ENCODE assay signal across 21 cellular contexts in genomic region chr1:236508593-236509027, GRCh38. TPM values are rescaled to one million over a fixed set of nuclear protein-coding genes. Genes with fewer than 3 reads are reported as not detected.
DNase-seq lines count a peak whose midpoint lies in the region; ATAC-seq, FAIRE-seq and TF ChIP-seq lines count a peak whose summit lies in the region.
"Had no signal": no experiment of that assay in that cellular context is flagged by ENCODE, and none has a peak within 500 bp of the region (broad histone marks: within the 10 kb centered on the region; RNA-seq: fewer than 3 reads in every experiment).

No MANE protein-coding gene starts in this region.

- no peaks in the 10 kb centered on the region for H3K9me3 ChIP-seq in SK-N-SH
- no peaks in the 10 kb centered on the region for H3K9me3 ChIP-seq in GM12878 (replicated peaks; ENCODE audit: control insufficient read depth, insufficient read depth, low read length)
- H3K9me3 ChIP-seq in lower lobe of right lung, result no peaks in the 10 kb centered on the region
- H3K9me3 ChIP-seq: BLaER1, prostate gland, upper lobe of right lung had no signal

- no peak overlapping the region for H3K27ac ChIP-seq in SK-N-SH (ENCODE audit: low read depth in 2 of 2, low read length in 1 of 2)
- H3K27ac ChIP-seq in GM12878 (ENCODE audit: control insufficient read depth, insufficient read depth), result no peak overlapping the region
- no peak overlapping the region for H3K27ac ChIP-seq in lower lobe of right lung
- H3K27ac ChIP-seq: 22Rv1, BLaER1, brain microvascular endothelial cell, epithelial cell of prostate, prostate gland, upper lobe of right lung had no signal

- CTCF ChIA-PET in SK-N-SH (lab: Yijun Ruan, JAX) (interaction anchor here (1.3 kb wide), 1 partner anchor 400 kb away, joined by 3 read pairs; no protein-coding TSS in a partner anchor), GM12878 (lab: Yijun Ruan, JAX) (interaction anchor here (1.0 kb wide), 1 partner anchor 21 kb away, joined by 4 read pairs; no protein-coding TSS in a partner anchor)

- intact Hi-C loops in GM12878 (cut with micrococcal nuclease; ENCODE audit: unreplicated experiment) (no loop called here), lower lobe of right lung (cut with DNase I) (no loop called here)

- H3K4me1 ChIP-seq in SK-N-SH (ENCODE audit: control insufficient read depth in 1 of 2, insufficient read depth in 2 of 2, low read depth in 1 of 2, low read length in 1 of 2), result peaks cover 0 to 3% of the 10 kb centered on the region in 2 experiments; a peak in 2 of 4 replicates
- H3K4me1 ChIP-seq in GM12878 (ENCODE audit: control insufficient read depth, insufficient read depth, low read length), result peaks cover 9% of the 10 kb centered on the region
- no peaks in the 10 kb centered on the region for H3K4me1 ChIP-seq in lower lobe of right lung
- H3K4me1 ChIP-seq: BLaER1, prostate gland, upper lobe of right lung had no signal

- TF ChIP-seq CTCF in SK-N-SH (IDR thresholded peaks at IDR 0.05) (no peak), GM12878 (IDR thresholded peaks at IDR 0.05 in 2 of 3, conservative IDR thresholded peaks at IDR 0.05 in 1 of 3; ENCODE audit: control insufficient read depth in 2 of 3, extremely low read depth in 1 of 3, insufficient read depth in 1 of 3, low read depth in 3 of 3, low read length in 3 of 3) (no peak), lower lobe of right lung (IDR thresholded peaks at IDR 0.05) (no peak)

- no peaks in the 10 kb centered on the region for H3K9me2 ChIP-seq in SK-N-SH

- H3K27me3 ChIP-seq in SK-N-SH (ENCODE audit: insufficient read depth) (no peaks in the 10 kb centered on the region), GM12878 (replicated peaks in 1 of 2; ENCODE audit: control insufficient read depth in 2 of 2, insufficient read depth in 2 of 2, low read length in 1 of 2) (no peaks in the 10 kb centered on the region), lower lobe of right lung (ENCODE audit: low read depth) (no peaks in the 10 kb centered on the region)
- H3K27me3 ChIP-seq: BLaER1, brain microvascular endothelial cell, upper lobe of right lung had no signal

- TF ChIP-seq POLR2A in GM12878 (IDR thresholded peaks at IDR 0.05; ENCODE audit: low read depth, low read length), result no peak

- FAIRE-seq in GM12878 (lab: Jason Lieb, UNC), result peak; percentile 98
- FAIRE-seq: TTC549 had no signal

- H3K79me2 ChIP-seq in SK-N-SH (ENCODE audit: insufficient read depth) (no peaks in the 10 kb centered on the region), GM12878 (ENCODE audit: control insufficient read depth, insufficient read depth, low read length) (no peaks in the 10 kb centered on the region)

- WGBS in SK-N-SH (ENCODE audit: low lambda C conversion rate), result 72% methylated on average over 6 of the region's 6 CpGs
- 0% methylated on average over 6 of the region's 6 CpGs for whole genome bisulfite sequencing in GM12878 (ENCODE audit: insufficient coverage, insufficient replicate concordance, low lambda C conversion rate, missing lambda C conversion rate)

- H3K4me2 ChIP-seq in SK-N-SH (no peak overlapping the region), GM12878 (ENCODE audit: control insufficient read depth, insufficient read depth) (peak overlapping the region; percentile 72)
- H3K4me2 ChIP-seq: BLaER1 had no signal

- DNase-seq in SK-N-SH (no peak), GM12878 (ENCODE audit: low read depth, low spot score) (peak; percentile 35), lower lobe of right lung (no peak)
- no peak for DNase-seq in stimulated activated CD4-positive, alpha-beta T cell treated with anti-CD3 and anti-CD28 coated beads, Interleukin-15, amount 100 ng/mL, for 24 hours
- DNase-seq: activated CD8-positive, alpha-beta memory T cell treated with anti-CD3 and anti-CD28 coated beads for 24 hours; brain microvascular endothelial cell; IMR-90; NCI-H2081 treated with DMSO at 0.1 percent for 48 hours; NCI-H524 treated with DMSO at 0.1 percent for 48 hours; SHP77 treated with DMSO at 0.1 percent for 48 hours; stimulated activated naive CD4-positive, alpha-beta T cell; upper lobe of right lung had no signal

- H3K36me3 ChIP-seq in SK-N-SH (replicated peaks in 1 of 2; ENCODE audit: control insufficient read depth in 1 of 2, insufficient read depth in 2 of 2, low read length in 1 of 2) (no peaks in the 10 kb centered on the region), GM12878 (ENCODE audit: control insufficient read depth in 2 of 2, insufficient read depth in 2 of 2, low read length in 1 of 2) (no peaks in the 10 kb centered on the region), lower lobe of right lung (no peaks in the 10 kb centered on the region)
- H3K36me3 ChIP-seq: BLaER1, brain microvascular endothelial cell, prostate gland, upper lobe of right lung had no signal

- SMC1A ChIA-PET in GM12878 (lab: Charles Lee; ENCODE audit: uncharacterized antibody, unreplicated experiment), result interaction anchor here (0.6 kb wide), 1 partner anchor 243 kb away, joined by 3 read pairs; no protein-coding TSS in a partner anchor

- no peak for ATAC-seq in SK-N-SH treated with all-trans-retinoic acid at 6 μM for 48 hours
- ATAC-seq in GM18867 (IDR thresholded peaks at IDR 0.05; ENCODE audit: unreplicated experiment), result peak; percentile 56
- peak; percentile 57 for ATAC-seq in HG03066 (IDR thresholded peaks at IDR 0.05; ENCODE audit: low read depth, unreplicated experiment)
- ATAC-seq in GM12878, result peak; percentile 81
- no peak for ATAC-seq in GM21717 (IDR thresholded peaks at IDR 0.05; ENCODE audit: unreplicated experiment)
- ATAC-seq in lower lobe of right lung, result no peak
- ATAC-seq: upper lobe of right lung had no signal

- H3K9ac ChIP-seq in SK-N-SH, result no peak overlapping the region
- no peak overlapping the region for H3K9ac ChIP-seq in GM12878 (ENCODE audit: control insufficient read depth, insufficient read depth, low read length)
- H3K9ac ChIP-seq: BLaER1 had no signal

- TF ChIP-seq RAD21 in SK-N-SH (IDR thresholded peaks at IDR 0.05; ENCODE audit: low read length) (no peak), GM12878 (IDR thresholded peaks at IDR 0.05; ENCODE audit: insufficient read depth, low read depth, low read length) (no peak)

- no peak overlapping the region for H3K4me3 ChIP-seq in SK-N-SH (ENCODE audit: low read depth in 2 of 2, low read length in 1 of 2)
- 0 out of 2 replicates have a peak overlapping the region, but pooled peaks have one; percentile 12 for H3K4me3 ChIP-seq in GM12878
- no peak overlapping the region for H3K4me3 ChIP-seq in lower lobe of right lung
- H3K4me3 ChIP-seq: BLaER1, prostate gland, upper lobe of right lung had no signal

- POLR2A ChIA-PET in SK-N-SH (lab: Yijun Ruan, JAX), result no interaction called here
- POLR2A ChIA-PET in GM12878 (lab: Charles Lee), result interaction anchor here (0.9 kb wide), 1 partner anchor 17 kb away, joined by 3 read pairs; no protein-coding TSS in a partner anchor

- no peak overlapping the region for H2AFZ ChIP-seq in SK-N-SH (ENCODE audit: low read depth)
- H2AFZ ChIP-seq in GM12878 (ENCODE audit: control insufficient read depth, low read depth, low read length), result no peak overlapping the region

- H4K20me1 ChIP-seq in SK-N-SH (ENCODE audit: insufficient read depth) (no peaks in the 10 kb centered on the region), GM12878 (ENCODE audit: control insufficient read depth, insufficient read depth) (no peaks in the 10 kb centered on the region)
- H4K20me1 ChIP-seq: BLaER1 had no signal

- in situ Hi-C loops in GM12878 (cut with MboI), result no loop called here

- H3F3A ChIP-seq in SK-N-SH (replicated peaks; ENCODE audit: insufficient read depth), result no peaks in the 10 kb centered on the region

- TF ChIP-seq EP300 in SK-N-SH (IDR thresholded peaks at IDR 0.05; ENCODE audit: borderline replicate concordance in 1 of 2, low read depth in 1 of 2, low read length in 1 of 2), result no peak
- TF ChIP-seq EP300 in GM12878 (IDR thresholded peaks at IDR 0.05; ENCODE audit: borderline replicate concordance in 1 of 2, control insufficient read depth in 1 of 2, low read depth in 2 of 2, low read length in 2 of 2), result no peak

- RAD21 ChIA-PET in GM12878 (lab: Charles Lee; ENCODE audit: unreplicated experiment), result interaction anchor here (1.6 kb wide), 1 partner anchor 156 kb away, joined by 4 read pairs; no protein-coding TSS in a partner anchor

- BruUV-seq in GM12878 (replicated peaks; lab: Mats Ljungman, UMichigan), result no TSS peak

TF ChIP-seq in SK-N-SH treated with all-trans-retinoic acid at 6 μM for 48 hours, 23 proteins besides CTCF, POLR2A, EP300 and RAD21:
- 0 out of 2 replicates have a peak, but pooled peaks have one; percentile 29 for TF ChIP-seq ISL1 (CRISPR knock-in tag; IDR thresholded peaks at IDR 0.05)
- no peak for TF ChIP-seq GLIS3 (CRISPR knock-in tag; IDR thresholded peaks at IDR 0.05)
TF ChIP-seq in SK-N-SH treated with all-trans-retinoic acid at 6 μM for 48 hours: peak in this region for 1.

TF ChIP-seq in SK-N-SH, 30 proteins besides CTCF, POLR2A, EP300 and RAD21 (continues in another document):
- no peak for TF ChIP-seq FOXJ3 (CRISPR knock-in tag; IDR thresholded peaks at IDR 0.05)

TF ChIP-seq in GM12878, 131 proteins besides CTCF, POLR2A, EP300 and RAD21 (continues in another document):
- TF ChIP-seq SIX5 (IDR thresholded peaks at IDR 0.05; ENCODE audit: low read depth, low read length, severe bottlenecking), result no peak
- no peak for TF ChIP-seq NBN (IDR thresholded peaks at IDR 0.05)
- TF ChIP-seq ZNF622 (IDR thresholded peaks at IDR 0.05), result no peak
- no peak for TF ChIP-seq TARDBP (IDR thresholded peaks at IDR 0.05; ENCODE audit: borderline replicate concordance)

RNA-seq across cellular contexts. Expression of gene LGALS8, which starts 15.2 kb away (rescaled TPM):
- 18.9 and 30.3 TPM in 2 replicates for polyA plus RNA-seq in SK-N-SH (2012; rRNA removed)
- polyA plus RNA-seq in SK-N-SH (2012; cell fraction: cytosol; rRNA removed), result 18.4 and 19.8 TPM in 2 replicates
- 74.2 and 96.2 TPM in 2 replicates for polyA plus RNA-seq in SK-N-SH (2012; cell fraction: nucleus; rRNA removed)
- total RNA-seq in GM12878 (2013; cell fraction: nucleolus; rRNA removed), result 165 and 175 TPM in 2 replicates
- 16.0 and 23.9 TPM in 2 replicates for total RNA-seq in GM12878 (2014; rRNA removed)
- total RNA-seq in GM12878 (2014; rRNA removed; fragmentation: Illumina TruSeq; extraction: Trizol), result 19.9 and 20.0 TPM in 2 replicates
- total RNA-seq in GM12878 (2021), result 15.4 and 16.4 TPM in 2 replicates
- polyA plus RNA-seq in GM12878 (2011; ENCODE audit: low read depth), result 35.3 TPM
- 86.5 and 107 TPM in 2 replicates for polyA plus RNA-seq in GM12878 (2011; rRNA removed)
- polyA plus RNA-seq in GM12878 (2011; cell fraction: cytosol; rRNA removed), result 45.3 and 58.0 TPM in 2 replicates
- polyA plus RNA-seq in GM12878 (2011; cell fraction: nucleus; rRNA removed), result 233 and 364 TPM in 2 replicates
- polyA plus RNA-seq in GM12878 (2012), result 28.4 and 44.1 TPM in 2 replicates
- polyA plus RNA-seq in GM12878 (2014; fragmentation: Illumina TruSeq; extraction: Trizol), result 20.4 and 21.6 TPM in 2 replicates
- 10 to 100 TPM; 15.9 to 18.6 TPM for polyA plus RNA-seq in GM12878 (2014; fragmentation: Nextera tagmentation; extraction: Ambion mirVana)
- 24.2 and 25.2 TPM in 2 replicates for polyA plus RNA-seq in GM12878 (2014; rRNA removed)
- 10 to 100 TPM; 18.0 to 19.8 TPM for polyA plus RNA-seq in GM12878 (2016; fragmentation: Nextera tagmentation; extraction: Ambion mirVana)
- polyA minus RNA-seq in GM12878 (2011; rRNA and poly(A)+ RNA removed), result 53.5 and 60.1 TPM in 2 replicates
- polyA minus RNA-seq in GM12878 (2011; cell fraction: cytosol; rRNA and poly(A)+ RNA removed), result 11.9 and 13.4 TPM in 2 replicates
- polyA minus RNA-seq in GM12878 (2011; cell fraction: nucleus; rRNA and poly(A)+ RNA removed), result 76.8 and 81.1 TPM in 2 replicates
- 72.3 TPM for total RNA-seq in lower lobe of right lung

Comparison
In these comparisons a context has a peak if more than half of its experiments do, and no peak if none do; other contexts are left out.
1. ATAC-seq: peak in GM18867 (single experiment), HG03066 (single experiment) and GM12878 (single experiment); none in SK-N-SH treated with all-trans-retinoic acid at 6 μM for 48 hours (single experiment), GM21717 (single experiment) and lower lobe of right lung (0 of 2).